8 cellular contexts compared by ENCODE assay signal in the genomic region with DNA sequence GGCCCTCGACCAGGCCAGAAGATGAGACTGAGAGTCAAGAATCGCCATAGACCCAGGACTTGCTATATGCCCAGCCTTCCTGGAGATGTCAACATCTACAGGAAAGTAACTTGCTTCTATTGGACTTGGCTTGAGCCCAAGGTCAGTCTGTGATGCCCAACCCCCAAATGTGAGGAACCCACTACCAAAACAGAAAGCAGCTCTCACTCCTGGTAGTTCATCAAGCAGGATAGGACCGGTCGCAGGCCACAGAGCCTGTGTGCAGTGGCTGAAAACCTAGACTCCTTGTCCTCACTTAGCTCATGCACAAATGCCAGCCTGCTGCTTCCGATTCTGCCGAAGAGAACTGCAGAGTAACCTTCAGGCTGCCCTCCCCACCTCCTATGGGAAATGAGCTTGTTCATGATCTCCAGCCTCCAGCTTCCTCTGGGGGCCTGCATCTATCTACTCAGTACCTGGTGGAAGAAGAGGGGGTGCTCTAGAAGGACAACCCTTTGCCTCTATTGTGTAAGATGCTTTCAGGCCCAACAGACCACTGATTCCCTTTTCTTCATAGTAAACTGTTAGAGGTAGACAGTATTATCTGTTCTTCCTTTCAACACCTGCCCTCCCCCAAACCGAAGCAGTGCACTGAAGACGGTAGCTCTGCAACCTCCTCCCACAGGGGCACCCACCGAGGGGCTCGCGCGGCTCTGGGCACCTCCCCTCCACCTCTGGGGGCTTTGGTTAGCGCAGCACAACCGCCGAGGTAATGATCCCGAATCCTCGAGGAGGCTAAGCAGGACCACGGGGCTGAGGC. TPM values are rescaled to one million over a fixed set of nuclear protein-coding genes. Genes with fewer than 3 reads are reported as not detected.
DNase-seq lines count a peak whose midpoint lies in the region; ATAC-seq and TF ChIP-seq lines count a peak whose summit lies in the region.

No MANE protein-coding gene starts in this region.

- no peaks in the 10 kb centered on the region for H3K27me3 ChIP-seq in BLaER1 treated with 17β-estradiol and CSF1 and Interleukin-3, amounts not matched to agents 10 nM and 100 nM

- peaks cover 26 to 31% (median 29%) of the 10 kb centered on the region in 10 experiments for H3K4me1 ChIP-seq in BLaER1 treated with 17β-estradiol and CSF1 and Interleukin-3, amounts not matched to agents 10 nM and 100 nM

- peak overlapping the region; percentile 83 to 99 (median 97) for H3K4me2 ChIP-seq in BLaER1 treated with 17β-estradiol and CSF1 and Interleukin-3, amounts not matched to agents 10 nM and 100 nM

- peaks cover 13 to 23% of the 10 kb centered on the region in 2 donors for H3K4me1 Mint-ChIP-seq in effector memory CD8-positive, alpha-beta T cell (ENCODE audit: low read depth in 2 of 2)
- peaks cover 37% of the 10 kb centered on the region for H3K4me1 Mint-ChIP-seq in neural crest cell

- in situ Hi-C loops in GM13977 (cut with MboI; ENCODE audit: low pct_unique_long_range_greater_than_20kb, low sequenced_read_pairs, unreplicated experiment): no loop called here

- DNase-seq in RPMI7951 (ENCODE audit: low read depth) (peak; percentile 30), neural crest cell (ENCODE audit: low read depth, low spot score) (no peak), A172 (ENCODE audit: low spot score) (no peak), GM13977 (ENCODE audit: low spot score) (no peak)
- peak in 1 of 3 experiments; percentile 18 for DNase-seq in effector memory CD8-positive, alpha-beta T cell

- H3K36me3 Mint-ChIP-seq in effector memory CD8-positive, alpha-beta T cell (ENCODE audit: insufficient read depth): peaks cover 9% of the 10 kb centered on the region
- peaks cover 4% of the 10 kb centered on the region for H3K36me3 Mint-ChIP-seq in neural crest cell (ENCODE audit: low read depth)

- H3K27me3 Mint-ChIP-seq in effector memory CD8-positive, alpha-beta T cell: no peaks in the 10 kb centered on the region
- no peaks in the 10 kb centered on the region for H3K27me3 Mint-ChIP-seq in neural crest cell (ENCODE audit: low read depth)

- peak overlapping the region; percentile 60 to 82 (median 76) for H3K4me3 ChIP-seq in BLaER1 treated with 17β-estradiol and CSF1 and Interleukin-3, amounts not matched to agents 10 nM and 100 nM

- ATAC-seq in GM19395 (IDR thresholded peaks at IDR 0.05; ENCODE audit: unreplicated experiment) (peak; percentile 2), HG02840 (IDR thresholded peaks at IDR 0.05; ENCODE audit: low FRiP score, unreplicated experiment) (no peak)
- no peak for ATAC-seq in effector memory CD8-positive, alpha-beta T cell (replicated peaks)

- no peak for TF ChIP-seq CTCF in neural crest cell (conservative IDR thresholded peaks at IDR 0.05)
- TF ChIP-seq CTCF in GM13977 (IDR thresholded peaks at IDR 0.05; ENCODE audit: extremely low read depth, insufficient read depth, missing control alignments): no peak

- H3K9me3 Mint-ChIP-seq in effector memory CD8-positive, alpha-beta T cell: no peaks in the 10 kb centered on the region
- no peaks in the 10 kb centered on the region for H3K9me3 Mint-ChIP-seq in neural crest cell

- peaks cover 0 to 53% (median 18%) of the 10 kb centered on the region in 11 experiments; a peak in 16 of 22 replicates for H4K20me1 ChIP-seq in BLaER1 treated with 17β-estradiol and CSF1 and Interleukin-3, amounts not matched to agents 10 nM and 100 nM

- peak overlapping the region in 1 of 2 donors; percentile 84 for H3K27ac Mint-ChIP-seq in effector memory CD8-positive, alpha-beta T cell
- peak overlapping the region; percentile 24 for H3K27ac Mint-ChIP-seq in neural crest cell (ENCODE audit: unreplicated experiment)

- peaks cover 0 to 12% (median 3%) of the 10 kb centered on the region in 11 experiments; a peak in 6 of 22 replicates for H3K36me3 ChIP-seq in BLaER1 treated with 17β-estradiol and CSF1 and Interleukin-3, amounts not matched to agents 10 nM and 100 nM

- peak overlapping the region in 9 of 11 experiments; percentile 66 to 93 (median 83); a peak in 18 of 22 replicates for H3K27ac ChIP-seq in BLaER1 treated with 17β-estradiol and CSF1 and Interleukin-3, amounts not matched to agents 10 nM and 100 nM

- peak overlapping the region; percentile 72 to 94 (median 90) for H3K9ac ChIP-seq in BLaER1 treated with 17β-estradiol and CSF1 and Interleukin-3, amounts not matched to agents 10 nM and 100 nM

- H3K9me3 ChIP-seq in BLaER1 treated with 17β-estradiol and CSF1 and Interleukin-3, amounts not matched to agents 10 nM and 100 nM (replicated peaks in 1 of 11): 0 out of 22 replicates have a peak, but pooled peaks cover 0 to 4% (median 0%) of the 10 kb centered on the region in 11 experiments

- peak overlapping the region; percentile 79 to 82 for H3K4me3 Mint-ChIP-seq in effector memory CD8-positive, alpha-beta T cell
- peak overlapping the region; percentile 91 for H3K4me3 Mint-ChIP-seq in neural crest cell

RNA-seq across cellular contexts. Expression of gene ACOT7, which starts 1.3 kb away (rescaled TPM):
- total RNA-seq in RPMI7951 (2014; rRNA removed; shearing (Covaris generic)): 142 and 174 TPM in 2 replicates
- total RNA-seq in neural crest cell: 107 and 110 TPM in 2 replicates
- total RNA-seq in A172 (2014; rRNA removed; shearing (Covaris generic)): 44.2 and 55.3 TPM in 2 replicates

RNA-seq across cellular contexts. Expression of gene HES2, which starts 27.4 kb away (rescaled TPM):
- total RNA-seq in RPMI7951 (2014; rRNA removed; shearing (Covaris generic)): under 0.01 and 0.10 TPM in 2 replicates
- 0.07 TPM in 1 of 2 replicates, not detected in the other for total RNA-seq in neural crest cell
- 2.0 and 3.9 TPM in 2 replicates for total RNA-seq in A172 (2014; rRNA removed; shearing (Covaris generic))

RNA-seq across cellular contexts. Expression of gene ESPN, which starts 32.3 kb away (rescaled TPM):
- total RNA-seq in RPMI7951 (2014; rRNA removed; shearing (Covaris generic)): 0.10 TPM in 1 of 2 replicates, not detected in the other
- 1.7 and 4.3 TPM in 2 replicates for total RNA-seq in neural crest cell
- total RNA-seq in A172 (2014; rRNA removed; shearing (Covaris generic)): 4.0 TPM in 1 of 2 replicates, not detected in the other
